ENCODE assay signal across 27 cellular contexts in the genomic region with DNA sequence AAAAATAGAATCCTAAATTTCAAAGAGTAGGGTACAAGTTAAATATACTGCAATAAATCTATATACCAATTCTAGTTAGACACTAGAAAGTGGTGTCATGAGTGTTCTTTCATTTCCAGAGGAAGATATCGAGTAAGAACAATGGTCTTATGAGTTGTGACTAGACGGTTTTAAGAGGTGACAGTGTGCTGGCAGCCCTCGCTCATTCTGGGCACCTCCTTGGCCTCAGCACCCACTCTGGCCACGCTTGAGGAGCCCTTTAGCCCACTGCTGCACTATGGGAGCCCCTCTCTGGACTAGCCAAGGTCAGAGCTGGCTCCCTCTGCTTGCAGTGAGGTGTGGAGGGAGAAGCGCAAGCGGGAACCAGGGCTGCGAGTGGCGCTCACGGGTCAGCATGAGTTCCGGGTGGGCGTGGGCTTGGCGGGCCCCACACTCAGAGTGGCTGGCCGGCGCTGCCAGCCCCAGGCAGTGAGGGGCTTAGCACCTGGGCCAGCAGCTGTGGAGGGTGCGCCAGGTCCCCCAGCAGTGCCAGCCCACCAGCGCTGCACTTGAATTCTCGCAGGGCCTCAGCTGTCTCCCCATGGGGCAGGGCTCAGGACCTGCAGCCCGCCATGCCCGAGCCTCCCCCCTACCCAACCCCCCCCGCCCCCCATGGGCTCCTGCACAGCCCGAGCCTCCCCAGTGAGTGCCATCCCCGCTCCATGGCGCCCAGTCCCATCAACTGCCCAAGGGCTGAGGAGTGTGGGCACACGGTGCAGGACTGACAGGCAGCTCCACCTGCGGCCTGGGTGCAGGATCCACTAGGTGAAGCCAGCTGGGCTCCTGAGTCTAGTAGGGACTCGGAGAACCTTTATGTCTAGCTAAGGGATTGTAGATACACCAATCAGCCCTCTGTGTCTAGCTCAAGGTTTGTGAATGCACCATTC. TPM values are rescaled to one million over a fixed set of nuclear protein-coding genes. Genes with fewer than 3 reads are reported as not detected.
"Had no signal": no experiment of that assay in that cellular context is flagged by ENCODE, and none has a peak within 500 bp of the region (broad histone marks: within the 10 kb centered on the region; RNA-seq: fewer than 3 reads in every experiment).

No MANE protein-coding gene starts in this region.

- ATAC-seq: heart left ventricle; natural killer cell; sciatic nerve; stimulated activated effector memory CD8-positive, alpha-beta T cell treated with anti-CD3 and anti-CD28 coated beads, Interleukin-12 subunit alpha, Interleukin-12 subunit beta, amount 100 ng/mL, for 72 hours; upper lobe of right lung had no signal

- H3K4me2 ChIP-seq: neural progenitor cell had no signal

- FAIRE-seq: islet of Langerhans, kidney, urothelium cell line had no signal

- H3K9ac ChIP-seq: neural progenitor cell, parathyroid adenoma had no signal

- H3K27me3 ChIP-seq: heart left ventricle, neural progenitor cell, neutrophil, right atrium auricular region, suprapubic skin, tibial artery, upper lobe of right lung had no signal

- DNase-seq: heart left ventricle; hypothalamus; immature natural killer cell; kidney; left ventricle myocardium inferior; mesenchymal stem cell; naive B cell; natural killer cell; nephron progenitor cell; occipital lobe; stimulated activated CD4-positive, alpha-beta T cell treated with anti-CD3 and anti-CD28 coated beads, Interleukin-4, amount 100 ng/mL, for 24 hours; stimulated activated naive CD4-positive, alpha-beta T cell; tibial artery; trophoblast cell; upper lobe of right lung had no signal

- H3K27ac ChIP-seq: heart left ventricle, left ventricle myocardium inferior, neural progenitor cell, neutrophil, parathyroid adenoma, right atrium auricular region, skin epidermis, suprapubic skin, thoracic aorta, tibial artery, upper lobe of right lung had no signal

- H3K4me1 ChIP-seq: neural progenitor cell, right atrium auricular region had no signal

- H3K4me3 ChIP-seq: heart left ventricle, left ventricle myocardium inferior, neural progenitor cell, right atrium auricular region, skin epidermis, suprapubic skin, thoracic aorta, tibial artery, upper lobe of right lung had no signal

- H3K36me3 ChIP-seq: heart left ventricle, left ventricle myocardium inferior, neural progenitor cell, neutrophil, right atrium auricular region, suprapubic skin, thoracic aorta, upper lobe of right lung had no signal

RNA-seq across cellular contexts. Expression of a gene that starts 18.7 kb away (rescaled TPM):
- total RNA-seq: mononuclear cell, natural killer cell had no signal
- polyA plus RNA-seq: immature natural killer cell had no signal
